ENCODE assay signal across 1 cellular context in genomic region chr1:37831809-37832208, GRCh38.
TF ChIP-seq lines count a peak whose summit lies in the region.

No MANE protein-coding gene starts in this region.

TF ChIP-seq in HepG2, 621 proteins besides CTCF, POLR2A, EP300 and RAD21:
- TF ChIP-seq MXI1 (IDR thresholded peaks at IDR 0.05; ENCODE audit: borderline replicate concordance, low read depth, low read length) (no peak), EEA1 (CRISPR knock-in tag; IDR thresholded peaks at IDR 0.05; ENCODE audit: borderline replicate concordance) (no peak), ZNF678 (CRISPR knock-in tag; IDR thresholded peaks at IDR 0.05) (no peak), CHD2 (IDR thresholded peaks at IDR 0.05; ENCODE audit: low read depth, low read length) (no peak), MZF1 (CRISPR knock-in tag; IDR thresholded peaks at IDR 0.05; ENCODE audit: borderline replicate concordance) (no peak), NR0B2 (CRISPR knock-in tag; IDR thresholded peaks at IDR 0.05) (no peak), PHF21A (CRISPR knock-in tag; IDR thresholded peaks at IDR 0.05) (no peak), KAT8 (CRISPR knock-in tag; IDR thresholded peaks at IDR 0.05) (no peak), ZNF34 (CRISPR knock-in tag; IDR thresholded peaks at IDR 0.05; ENCODE audit: borderline replicate concordance) (no peak), RFXAP (CRISPR knock-in tag; IDR thresholded peaks at IDR 0.05; ENCODE audit: borderline replicate concordance) (no peak), ZNF382 (CRISPR knock-in tag; IDR thresholded peaks at IDR 0.05; ENCODE audit: borderline replicate concordance) (no peak), RAD51 (IDR thresholded peaks at IDR 0.05; ENCODE audit: borderline replicate concordance) (no peak), MTA1 (CRISPR knock-in tag; IDR thresholded peaks at IDR 0.05; ENCODE audit: borderline replicate concordance) (no peak), PRDM10 (CRISPR knock-in tag; IDR thresholded peaks at IDR 0.05; ENCODE audit: low read depth) (no peak), CBX5 (CRISPR knock-in tag; IDR thresholded peaks at IDR 0.05; ENCODE audit: borderline replicate concordance) (no peak), ARID3A (IDR thresholded peaks at IDR 0.05; ENCODE audit: low read depth, low read length) (no peak), MAFG (CRISPR knock-in tag; IDR thresholded peaks at IDR 0.05) (no peak), MTF2 (CRISPR knock-in tag; IDR thresholded peaks at IDR 0.05; ENCODE audit: borderline replicate concordance) (no peak)
